In genomic region chr9:126516561-126516935, GRCh38 we compare ENCODE assay signal across 8 cellular contexts.
DNase-seq lines count a peak whose midpoint lies in the region; ATAC-seq and TF ChIP-seq lines count a peak whose summit lies in the region.

No MANE protein-coding gene starts in this region.

- peak overlapping the region in 1 of 2 donors; percentile 47 for H3K4me3 ChIP-seq in gastroesophageal sphincter
- peak overlapping the region in 2 of 4 donors; percentile 39 to 47 for H3K4me3 ChIP-seq in stomach

- H3K9me3 ChIP-seq in gastroesophageal sphincter (no peaks in the 10 kb centered on the region), stomach (no peaks in the 10 kb centered on the region)

- H3K36me3 ChIP-seq in gastroesophageal sphincter, result no peaks in the 10 kb centered on the region
- no peaks in the 10 kb centered on the region for H3K36me3 ChIP-seq in stomach

- peaks cover 77% of the 10 kb centered on the region for H3K27me3 Mint-ChIP-seq in activated CD8-positive, alpha-beta memory T cell treated with anti-CD3 and anti-CD28 coated beads, Interleukin-2, amount 10 ng/mL, durations not matched to agents 7 days and 5 days
- H3K27me3 Mint-ChIP-seq in activated CD8-positive, alpha-beta T cell treated with anti-CD3 and anti-CD28 coated beads, Interleukin-2, amount 10 ng/mL, durations not matched to agents 7 days and 5 days (ENCODE audit: low read depth), result peaks cover 57% of the 10 kb centered on the region

- intact Hi-C loops in stomach (cut with DNase I; ENCODE audit: low total_unique reads), result no loop called here

- H3K9me3 Mint-ChIP-seq in activated CD8-positive, alpha-beta memory T cell treated with anti-CD3 and anti-CD28 coated beads, Interleukin-2, amount 10 ng/mL, durations not matched to agents 7 days and 5 days (ENCODE audit: low read depth), result no peaks in the 10 kb centered on the region
- H3K9me3 Mint-ChIP-seq in activated CD8-positive, alpha-beta T cell treated with anti-CD3 and anti-CD28 coated beads, Interleukin-2, amount 10 ng/mL, durations not matched to agents 7 days and 5 days (ENCODE audit: insufficient read depth), result no peaks in the 10 kb centered on the region

- no peak for ATAC-seq in activated CD8-positive, alpha-beta memory T cell treated with anti-CD3 and anti-CD28 coated beads, Interleukin-2, amount 10 ng/mL, durations not matched to agents 7 days and 5 days
- no peak for ATAC-seq in activated CD8-positive, alpha-beta T cell treated with anti-CD3 and anti-CD28 coated beads, Interleukin-2, amount 10 ng/mL, durations not matched to agents 7 days and 5 days
- ATAC-seq in gastroesophageal sphincter (no peak), GM18870 (IDR thresholded peaks at IDR 0.05; ENCODE audit: unreplicated experiment) (no peak)

- no peak for DNase-seq in activated CD8-positive, alpha-beta memory T cell treated with anti-CD3 and anti-CD28 coated beads, Interleukin-2, amount 10 ng/mL, durations not matched to agents 7 days and 5 days
- no peak for DNase-seq in activated CD8-positive, alpha-beta memory T cell treated with anti-CD3 and anti-CD28 coated beads for 24 hours
- no peak for DNase-seq in activated CD8-positive, alpha-beta T cell treated with anti-CD3 and anti-CD28 coated beads, Interleukin-2, amount 10 ng/mL, durations not matched to agents 7 days and 5 days
- DNase-seq in stomach, result no peak
- DNase-seq in retina, result no peak
- DNase-seq in inferior parietal cortex (ENCODE audit: extremely low spot score), result no peak

- H3K4me1 ChIP-seq in gastroesophageal sphincter (peaks cover 0 to 51% (median 9%) of the 10 kb centered on the region in 3 donors), stomach (peaks cover 12 to 51% (median 30%) of the 10 kb centered on the region in 4 donors)

- H3K27ac ChIP-seq in gastroesophageal sphincter, result peak overlapping the region in 3 of 4 donors; percentile 76 to 79 (median 76)
- peak overlapping the region in 4 of 5 donors; percentile 63 to 80 (median 74) for H3K27ac ChIP-seq in stomach

- POLR2A ChIA-PET in activated CD8-positive, alpha-beta T cell treated with anti-CD3 and anti-CD28 coated beads, Interleukin-2, amount 10 ng/mL, durations not matched to agents 7 days and 5 days (lab: Charles Lee), result interaction anchor here (1.2 kb wide), 1 partner anchor 9 kb away, joined by 3 read pairs; no protein-coding TSS in a partner anchor

- WGBS in gastroesophageal sphincter (ENCODE audit: low coverage in 1 of 2), 2 donors, result 68 to 80% methylated on average over 1 to 6 of the region's 8 CpGs
- WGBS in stomach, 5 donors, result 61 to 70% (median 66%) methylated on average over 7 to 8 of the region's 8 CpGs

- H3K4me3 Mint-ChIP-seq in activated CD8-positive, alpha-beta memory T cell treated with anti-CD3 and anti-CD28 coated beads, Interleukin-2, amount 10 ng/mL, durations not matched to agents 7 days and 5 days, result peak overlapping the region; percentile 79
- peak overlapping the region; percentile 74 for H3K4me3 Mint-ChIP-seq in activated CD8-positive, alpha-beta T cell treated with anti-CD3 and anti-CD28 coated beads, Interleukin-2, amount 10 ng/mL, durations not matched to agents 7 days and 5 days

- peaks cover 36% of the 10 kb centered on the region for H3K4me1 Mint-ChIP-seq in activated CD8-positive, alpha-beta memory T cell treated with anti-CD3 and anti-CD28 coated beads, Interleukin-2, amount 10 ng/mL, durations not matched to agents 7 days and 5 days
- peaks cover 31% of the 10 kb centered on the region for H3K4me1 Mint-ChIP-seq in activated CD8-positive, alpha-beta T cell treated with anti-CD3 and anti-CD28 coated beads, Interleukin-2, amount 10 ng/mL, durations not matched to agents 7 days and 5 days (ENCODE audit: low read depth)

- H3K36me3 Mint-ChIP-seq in activated CD8-positive, alpha-beta memory T cell treated with anti-CD3 and anti-CD28 coated beads, Interleukin-2, amount 10 ng/mL, durations not matched to agents 7 days and 5 days, result no peaks in the 10 kb centered on the region
- H3K36me3 Mint-ChIP-seq in activated CD8-positive, alpha-beta T cell treated with anti-CD3 and anti-CD28 coated beads, Interleukin-2, amount 10 ng/mL, durations not matched to agents 7 days and 5 days (ENCODE audit: low read depth), result no peaks in the 10 kb centered on the region

- H3K27me3 ChIP-seq in gastroesophageal sphincter (peaks cover 96% of the 10 kb centered on the region), stomach (peaks cover 0 to 92% (median 75%) of the 10 kb centered on the region in 3 donors)

- CTCF ChIA-PET in activated CD8-positive, alpha-beta memory T cell treated with anti-CD3 and anti-CD28 coated beads, Interleukin-2, amount 10 ng/mL, durations not matched to agents 7 days and 5 days (lab: Charles Lee), result interaction anchor here (0.8 to 6.0 kb wide), 8 partner anchors 8 to 46 kb away, joined by 3 to 42 read pairs (median 10); no protein-coding TSS in a partner anchor
- CTCF ChIA-PET in activated CD8-positive, alpha-beta T cell treated with anti-CD3 and anti-CD28 coated beads, Interleukin-2, amount 10 ng/mL, durations not matched to agents 7 days and 5 days (lab: Charles Lee), result interaction anchor here (0.6 to 12.2 kb wide), 5 partner anchors 17 to 191 kb away, joined by 3 to 97 read pairs (median 4); no protein-coding TSS in a partner anchor

- peak overlapping the region; percentile 82 for H3K27ac Mint-ChIP-seq in activated CD8-positive, alpha-beta memory T cell treated with anti-CD3 and anti-CD28 coated beads, Interleukin-2, amount 10 ng/mL, durations not matched to agents 7 days and 5 days
- H3K27ac Mint-ChIP-seq in activated CD8-positive, alpha-beta T cell treated with anti-CD3 and anti-CD28 coated beads, Interleukin-2, amount 10 ng/mL, durations not matched to agents 7 days and 5 days, result peak overlapping the region; percentile 72

- no peak for TF ChIP-seq POLR2A in gastroesophageal sphincter (IDR thresholded peaks at IDR 0.05)
- no peak for TF ChIP-seq POLR2A in stomach (IDR thresholded peaks at IDR 0.05)

- TF ChIP-seq CTCF in gastroesophageal sphincter (IDR thresholded peaks at IDR 0.05) (no peak), stomach (IDR thresholded peaks at IDR 0.05) (no peak)

- no peak for TF ChIP-seq EP300 in gastroesophageal sphincter (IDR thresholded peaks at IDR 0.05)
- no peak for TF ChIP-seq EP300 in stomach (IDR thresholded peaks at IDR 0.05)
